7 cellular contexts compared by ENCODE assay signal in genomic region chr19:38517980-38518379, GRCh38.
A peak's percentile ranks its signal among the peaks of the same experiment; 100 is the strongest.
DNase-seq lines count a peak whose midpoint lies in the region; ATAC-seq, FAIRE-seq and TF ChIP-seq lines count a peak whose summit lies in the region.
"Not testable (repeated sequence)": the region's sequence is repeated elsewhere in the genome, so short reads cannot be mapped to it uniquely, and the experiment has no call there.

No MANE protein-coding gene starts in this region.

- not testable (repeated sequence) for H2AFZ ChIP-seq in HepG2 (ENCODE audit: low read length)

- 70% methylated on average over 1 of the region's 1 CpG for WGBS in A549 (ENCODE audit: missing lambda C conversion rate)
- 28% methylated on average over 1 of the region's 1 CpG for WGBS in HepG2 (ENCODE audit: low lambda C conversion rate)
- 52 to 74% (median 53%) methylated on average over 1 of the region's 1 CpG for WGBS in psoas muscle, 3 donors

- H3K36me3 ChIP-seq in HEK293 (ENCODE audit: control insufficient read depth in 2 of 2, insufficient read depth in 1 of 2, low read length in 2 of 2); HepG2 (replicated peaks in 1 of 2; ENCODE audit: control insufficient read depth in 1 of 2, insufficient read depth in 2 of 2, low read length in 2 of 2): not testable (repeated sequence)
- H3K36me3 ChIP-seq in psoas muscle (ENCODE audit: insufficient read depth in 1 of 2, low read depth in 1 of 2): peaks cover 3 to 100% of the 10 kb centered on the region in 2 donors

- H3K27ac ChIP-seq in A549; HEK293 (ENCODE audit: extremely low read depth, low read depth, low read length); HepG2 (ENCODE audit: extremely low read length, insufficient read depth, low read length): not testable (repeated sequence)
- peak overlapping the region; percentile 1 for H3K27ac ChIP-seq in psoas muscle

- POLR2A ChIA-PET in A549 (lab: Yijun Ruan, JAX): not testable (repeated sequence)
- POLR2A ChIA-PET in HEK293 (lab: Yijun Ruan, JAX): interaction anchor here (0.6 to 1.1 kb wide), 2 partner anchors 103 to 115 kb away, joined by 5 to 7 read pairs; partner anchors contain the start of gene FAM98C
- POLR2A ChIA-PET in activated CD4-positive, alpha-beta memory T cell treated with anti-CD3 and anti-CD28 coated beads, Interleukin-2, amount 10 ng/mL, durations not matched to agents 7 days and 5 days (lab: Charles Lee): interaction anchor here (1.1 kb wide), 1 partner anchor 82 kb away, joined by 3 read pairs; no protein-coding TSS in a partner anchor
- POLR2A ChIA-PET in HepG2 (lab: Yijun Ruan, JAX): interaction anchor here (0.7 kb wide), 1 partner anchor 720 kb away, joined by 5 read pairs; no protein-coding TSS in a partner anchor

- BruUV-seq in HepG2 (replicated peaks; lab: Mats Ljungman, UMichigan): not testable (repeated sequence)

- peak; percentile 36 for FAIRE-seq in A549 (lab: Jason Lieb, UNC)
- FAIRE-seq in HepG2 (lab: Jason Lieb, UNC): not testable (repeated sequence)

- not testable (repeated sequence) for H3K9me3 ChIP-seq in A549; HEK293 (ENCODE audit: control insufficient read depth, insufficient read depth, low read depth, low read length); HepG2 (ENCODE audit: low read length); psoas muscle

- not testable (repeated sequence) for H3K9me3 Mint-ChIP-seq in activated CD4-positive, alpha-beta memory T cell treated with anti-CD3 and anti-CD28 coated beads, Interleukin-2, amount 10 ng/mL, durations not matched to agents 7 days and 5 days; endothelial cell (ENCODE audit: unreplicated experiment); nephron progenitor cell

- not testable (repeated sequence) for H3K27me3 Mint-ChIP-seq in activated CD4-positive, alpha-beta memory T cell treated with anti-CD3 and anti-CD28 coated beads, Interleukin-2, amount 10 ng/mL, durations not matched to agents 7 days and 5 days; endothelial cell (ENCODE audit: unreplicated experiment)
- peaks cover 13% of the 10 kb centered on the region for H3K27me3 Mint-ChIP-seq in nephron progenitor cell (ENCODE audit: low read depth, poor library complexity)

- CTCF ChIA-PET in A549 (lab: Yijun Ruan, JAX) (interaction anchor here (1.0 to 12.7 kb wide), 6 partner anchors 8 to 415 kb away, joined by 6 to 160 read pairs (median 63); partner anchors contain the start of genes FAM98C, MRPS12 and SARS2), HEK293 (lab: Yijun Ruan, JAX) (interaction anchor here (0.6 to 7.6 kb wide), 9 partner anchors 27 to 1569 kb away, joined by 3 to 138 read pairs (median 5); partner anchors contain the start of gene MRPS12)
- CTCF ChIA-PET in activated CD4-positive, alpha-beta memory T cell treated with anti-CD3 and anti-CD28 coated beads, Interleukin-2, amount 10 ng/mL, durations not matched to agents 7 days and 5 days (lab: Charles Lee): interaction anchor here (0.7 kb wide), 1 partner anchor 20 kb away, joined by 5 read pairs; no protein-coding TSS in a partner anchor
- CTCF ChIA-PET in HepG2 (lab: Yijun Ruan, JAX; ENCODE audit: low intra/inter-chr PET ratio, low total read pairs): not testable (repeated sequence)

- in situ Hi-C loops in HepG2 (cut with HindIII; ENCODE audit: extremely low pct_ligation_motif_present, low pct_unique_long_range_greater_than_20kb): not testable (repeated sequence)

- H3K4me3 Mint-ChIP-seq in activated CD4-positive, alpha-beta memory T cell treated with anti-CD3 and anti-CD28 coated beads, Interleukin-2, amount 10 ng/mL, durations not matched to agents 7 days and 5 days; nephron progenitor cell: not testable (repeated sequence)
- H3K4me3 Mint-ChIP-seq in endothelial cell (ENCODE audit: unreplicated experiment): peak overlapping the region; percentile 63

- H3K4me1 ChIP-seq in A549; HEK293 (ENCODE audit: control insufficient read depth, insufficient read depth, low read length); HepG2 (ENCODE audit: insufficient read depth, low read length); psoas muscle: not testable (repeated sequence)

- not testable (repeated sequence) for H4K20me1 ChIP-seq in HepG2 (ENCODE audit: insufficient read depth, low read length)

- not testable (repeated sequence) for H3K4me2 ChIP-seq in A549; HepG2 (ENCODE audit: low read depth, low read length)

- not testable (repeated sequence) for H3K9ac ChIP-seq in HepG2 (ENCODE audit: insufficient read depth, low read depth, low read length)

- not testable (repeated sequence) for H3K4me3 ChIP-seq in A549; HEK293 (ENCODE audit: low read depth, low read length); HepG2 (replicated peaks in 1 of 3; ENCODE audit: insufficient read depth in 1 of 3, low read depth in 2 of 3, low read length in 3 of 3); psoas muscle

- not testable (repeated sequence) for DNase-seq in A549 (ENCODE audit: low read depth in 1 of 2, low spot score in 1 of 2); activated CD4-positive, alpha-beta memory T cell treated with anti-CD3 and anti-CD28 coated beads, Interleukin-2, amount 10 ng/mL, durations not matched to agents 7 days and 5 days; endothelial cell (ENCODE audit: low spot score); HepG2 (ENCODE audit: low spot score); nephron progenitor cell
- DNase-seq in psoas muscle: peak in 1 of 2 donors; percentile 3

- not testable (repeated sequence) for TF ChIP-seq EP300 in A549 (IDR thresholded peaks at IDR 0.05); HepG2 (IDR thresholded peaks at IDR 0.05; ENCODE audit: low read depth in 2 of 2, low read length in 2 of 2); HepG2 (CRISPR knock-in tag; IDR thresholded peaks at IDR 0.05; ENCODE audit: borderline replicate concordance)

- not testable (repeated sequence) for TF ChIP-seq CTCF in A549 (IDR thresholded peaks at IDR 0.05); HEK293 (tag by site-specific recombination; IDR thresholded peaks at IDR 0.05); endothelial cell (IDR thresholded peaks at IDR 0.05; ENCODE audit: unreplicated experiment); HepG2 (CRISPR knock-in tag; IDR thresholded peaks at IDR 0.05); nephron progenitor cell (IDR thresholded peaks at IDR 0.05); psoas muscle (IDR thresholded peaks at IDR 0.05)

- not testable (repeated sequence) for ATAC-seq in A549, HepG2, psoas muscle

- not testable (repeated sequence) for H3K27me3 ChIP-seq in HepG2 (ENCODE audit: control insufficient read depth in 1 of 2, insufficient read depth in 2 of 2, low read length in 2 of 2); psoas muscle (ENCODE audit: insufficient read depth in 3 of 3, low read length in 2 of 3)

- H3K36me3 Mint-ChIP-seq in activated CD4-positive, alpha-beta memory T cell treated with anti-CD3 and anti-CD28 coated beads, Interleukin-2, amount 10 ng/mL, durations not matched to agents 7 days and 5 days (ENCODE audit: low read depth); endothelial cell (ENCODE audit: low read depth, unreplicated experiment); nephron progenitor cell (ENCODE audit: low read depth): not testable (repeated sequence)

- H3K4me1 Mint-ChIP-seq in activated CD4-positive, alpha-beta memory T cell treated with anti-CD3 and anti-CD28 coated beads, Interleukin-2, amount 10 ng/mL, durations not matched to agents 7 days and 5 days: peaks cover 24% of the 10 kb centered on the region
- not testable (repeated sequence) for H3K4me1 Mint-ChIP-seq in endothelial cell (ENCODE audit: unreplicated experiment)
- H3K4me1 Mint-ChIP-seq in nephron progenitor cell: peaks cover 20% of the 10 kb centered on the region

- H3K27ac Mint-ChIP-seq in activated CD4-positive, alpha-beta memory T cell treated with anti-CD3 and anti-CD28 coated beads, Interleukin-2, amount 10 ng/mL, durations not matched to agents 7 days and 5 days: peak overlapping the region; percentile 16
- not testable (repeated sequence) for H3K27ac Mint-ChIP-seq in endothelial cell (ENCODE audit: unreplicated experiment)
- H3K27ac Mint-ChIP-seq in nephron progenitor cell: peak overlapping the region; percentile 92

- not testable (repeated sequence) for H3K79me2 ChIP-seq in HepG2 (ENCODE audit: insufficient read depth, low read length)

- not testable (repeated sequence) for TF ChIP-seq RAD21 in A549 (conservative IDR thresholded peaks at IDR 0.05 in 1 of 2, IDR thresholded peaks at IDR 0.05 in 1 of 2); HepG2 (CRISPR knock-in tag; IDR thresholded peaks at IDR 0.05)

- intact Hi-C loops in HepG2 (cut with micrococcal nuclease; ENCODE audit: unreplicated experiment); psoas muscle (cut with DNase I): not testable (repeated sequence)

- not testable (repeated sequence) for TF ChIP-seq POLR2A in A549 (IDR thresholded peaks at IDR 0.05; ENCODE audit: low read length); HepG2 (IDR thresholded peaks at IDR 0.05; ENCODE audit: insufficient read depth in 1 of 2, low read depth in 2 of 2, low read length in 2 of 2)

TF ChIP-seq in HEK293, 187 proteins besides CTCF, POLR2A, EP300 and RAD21 (continues in another document):
- peak; percentile 13; the same call in 1 of the 2 replicates for TF ChIP-seq ZBTB17 (tag by site-specific recombination; IDR thresholded peaks at IDR 0.05)
- peak; percentile 98 for TF ChIP-seq ZNF366 (tag by site-specific recombination; conservative IDR thresholded peaks at IDR 0.05)
- peak; percentile 40; the same call in 1 of the 2 replicates for TF ChIP-seq ZNF394 (tag by site-specific recombination; IDR thresholded peaks at IDR 0.05; ENCODE audit: borderline replicate concordance)
